Comparison of ENCODE assay signal across 1 cellular context in genomic region chr13:31898383-31899071, GRCh38.
TF ChIP-seq lines count a peak whose summit lies in the region.

No MANE protein-coding gene starts in this region.

TF ChIP-seq in GM12878, 131 proteins besides CTCF, POLR2A, EP300 and RAD21 (continued from another document and continues in another):
- peak; percentile 82 for TF ChIP-seq ZNF687 (IDR thresholded peaks at IDR 0.05)
- no peak for TF ChIP-seq TCF12 (IDR thresholded peaks at IDR 0.05; ENCODE audit: low read depth, low read length)
- TF ChIP-seq BACH1 (IDR thresholded peaks at IDR 0.05; ENCODE audit: borderline replicate concordance): no peak
- TF ChIP-seq MLLT1 (IDR thresholded peaks at IDR 0.05): 0 out of 2 replicates have a peak, but pooled peaks have one; percentile 23
- TF ChIP-seq IKZF1 (conservative IDR thresholded peaks at IDR 0.05): peak; percentile 19; the same call in 1 of the 2 replicates
- TF ChIP-seq NFYA (IDR thresholded peaks at IDR 0.05; ENCODE audit: borderline replicate concordance, low read depth, low read length): no peak
- no peak for TF ChIP-seq ETV6 (conservative IDR thresholded peaks at IDR 0.05 in 1 of 2, IDR thresholded peaks at IDR 0.05 in 1 of 2; ENCODE audit: borderline replicate concordance in 1 of 2, low read depth in 1 of 2)
- TF ChIP-seq RBBP5 (conservative IDR thresholded peaks at IDR 0.05): no peak
- TF ChIP-seq USF1 (IDR thresholded peaks at IDR 0.05; ENCODE audit: borderline replicate concordance, extremely low read length, insufficient read depth, low read depth, low read length): no peak
- TF ChIP-seq RFX5 (IDR thresholded peaks at IDR 0.05; ENCODE audit: low read depth, low read length): no peak
- no peak for TF ChIP-seq PRDM15 (CRISPR knock-in tag; IDR thresholded peaks at IDR 0.05)
- TF ChIP-seq E2F8 (IDR thresholded peaks at IDR 0.05; ENCODE audit: low read depth, partially characterized antibody): no peak
- TF ChIP-seq CREB1 (IDR thresholded peaks at IDR 0.05; ENCODE audit: low read depth): no peak
- no peak for TF ChIP-seq KAT2A (conservative IDR thresholded peaks at IDR 0.05; ENCODE audit: control insufficient read depth, low read depth, low read length)
- TF ChIP-seq USF2 (IDR thresholded peaks at IDR 0.05; ENCODE audit: borderline replicate concordance, low read depth, low read length): no peak
- no peak for TF ChIP-seq HCFC1 (IDR thresholded peaks at IDR 0.05; ENCODE audit: low read length)
- TF ChIP-seq DPF2 (IDR thresholded peaks at IDR 0.05): peak; percentile 23; the same call in 1 of the 2 replicates
- TF ChIP-seq REST (IDR thresholded peaks at IDR 0.05; ENCODE audit: low read depth, low read length): no peak
- TF ChIP-seq BHLHE40 (IDR thresholded peaks at IDR 0.05; ENCODE audit: borderline replicate concordance in 1 of 2, low read depth in 2 of 2, low read length in 1 of 2): no peak
- TF ChIP-seq NFXL1 (IDR thresholded peaks at IDR 0.05; ENCODE audit: borderline replicate concordance): no peak
- no peak for TF ChIP-seq SIN3A (IDR thresholded peaks at IDR 0.05; ENCODE audit: low read depth, low read length)
- TF ChIP-seq ZBTB4 (CRISPR knock-in tag; IDR thresholded peaks at IDR 0.05): no peak
- TF ChIP-seq BMI1 (IDR thresholded peaks at IDR 0.05; ENCODE audit: borderline replicate concordance): no peak
- no peak for TF ChIP-seq ELK1 (IDR thresholded peaks at IDR 0.05; ENCODE audit: low read depth, low read length)
- no peak for TF ChIP-seq RB1 (IDR thresholded peaks at IDR 0.05; ENCODE audit: borderline replicate concordance)
- no peak for TF ChIP-seq RELB (IDR thresholded peaks at IDR 0.05; ENCODE audit: low read depth)
- no peak for TF ChIP-seq KDM1A (IDR thresholded peaks at IDR 0.05; ENCODE audit: borderline replicate concordance)
- no peak for TF ChIP-seq SREBF2 (IDR thresholded peaks at IDR 0.05; ENCODE audit: low read length)
- no peak for TF ChIP-seq WRNIP1 (IDR thresholded peaks at IDR 0.05; ENCODE audit: borderline replicate concordance, low read depth, low read length)
